Comparison of ENCODE assay signal across 1 cellular context in the genomic region with DNA sequence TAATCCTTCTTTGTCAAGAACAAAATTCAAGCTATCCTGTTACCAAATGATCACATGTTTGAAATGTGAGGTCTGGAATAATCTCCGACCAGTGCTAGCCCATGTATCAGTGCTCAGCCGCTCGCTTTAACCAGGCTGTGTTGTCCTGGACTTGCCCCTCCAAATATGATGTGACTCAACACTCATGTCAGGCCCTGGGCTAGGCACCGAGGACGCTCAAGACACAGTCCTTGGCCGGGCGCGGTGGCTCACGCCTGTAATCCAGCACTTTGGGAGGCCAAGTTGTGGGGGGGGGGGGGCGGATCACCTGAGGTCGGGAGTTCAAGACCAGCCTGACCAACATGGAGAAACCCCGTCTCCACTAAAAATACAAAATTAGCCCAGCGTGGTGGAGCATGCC.
TF ChIP-seq lines count a peak whose summit lies in the region.

No MANE protein-coding gene starts in this region.

TF ChIP-seq in WTC11, 78 proteins besides CTCF, POLR2A, EP300 and RAD21 (continued from another document):
- TF ChIP-seq, protein P1, sequence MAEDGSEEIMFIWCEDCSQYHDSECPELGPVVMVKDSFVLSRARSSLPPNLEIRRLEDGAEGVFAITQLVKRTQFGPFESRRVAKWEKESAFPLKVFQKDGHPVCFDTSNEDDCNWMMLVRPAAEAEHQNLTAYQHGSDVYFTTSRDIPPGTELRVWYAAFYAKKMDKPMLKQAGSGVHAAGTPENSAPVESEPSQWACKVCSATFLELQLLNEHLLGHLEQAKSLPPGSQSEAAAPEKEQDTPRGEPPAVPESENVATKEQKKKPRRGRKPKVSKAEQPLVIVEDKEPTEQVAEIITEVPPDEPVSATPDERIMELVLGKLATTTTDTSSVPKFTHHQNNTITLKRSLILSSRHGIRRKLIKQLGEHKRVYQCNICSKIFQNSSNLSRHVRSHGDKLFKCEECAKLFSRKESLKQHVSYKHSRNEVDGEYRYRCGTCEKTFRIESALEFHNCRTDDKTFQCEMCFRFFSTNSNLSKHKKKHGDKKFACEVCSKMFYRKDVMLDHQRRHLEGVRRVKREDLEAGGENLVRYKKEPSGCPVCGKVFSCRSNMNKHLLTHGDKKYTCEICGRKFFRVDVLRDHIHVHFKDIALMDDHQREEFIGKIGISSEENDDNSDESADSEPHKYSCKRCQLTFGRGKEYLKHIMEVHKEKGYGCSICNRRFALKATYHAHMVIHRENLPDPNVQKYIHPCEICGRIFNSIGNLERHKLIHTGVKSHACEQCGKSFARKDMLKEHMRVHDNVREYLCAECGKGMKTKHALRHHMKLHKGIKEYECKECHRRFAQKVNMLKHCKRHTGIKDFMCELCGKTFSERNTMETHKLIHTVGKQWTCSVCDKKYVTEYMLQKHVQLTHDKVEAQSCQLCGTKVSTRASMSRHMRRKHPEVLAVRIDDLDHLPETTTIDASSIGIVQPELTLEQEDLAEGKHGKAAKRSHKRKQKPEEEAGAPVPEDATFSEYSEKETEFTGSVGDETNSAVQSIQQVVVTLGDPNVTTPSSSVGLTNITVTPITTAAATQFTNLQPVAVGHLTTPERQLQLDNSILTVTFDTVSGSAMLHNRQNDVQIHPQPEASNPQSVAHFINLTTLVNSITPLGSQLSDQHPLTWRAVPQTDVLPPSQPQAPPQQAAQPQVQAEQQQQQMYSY (CRISPR knock-in tag; IDR thresholded peaks at IDR 0.05) = no peak
- TF ChIP-seq, protein P2, sequence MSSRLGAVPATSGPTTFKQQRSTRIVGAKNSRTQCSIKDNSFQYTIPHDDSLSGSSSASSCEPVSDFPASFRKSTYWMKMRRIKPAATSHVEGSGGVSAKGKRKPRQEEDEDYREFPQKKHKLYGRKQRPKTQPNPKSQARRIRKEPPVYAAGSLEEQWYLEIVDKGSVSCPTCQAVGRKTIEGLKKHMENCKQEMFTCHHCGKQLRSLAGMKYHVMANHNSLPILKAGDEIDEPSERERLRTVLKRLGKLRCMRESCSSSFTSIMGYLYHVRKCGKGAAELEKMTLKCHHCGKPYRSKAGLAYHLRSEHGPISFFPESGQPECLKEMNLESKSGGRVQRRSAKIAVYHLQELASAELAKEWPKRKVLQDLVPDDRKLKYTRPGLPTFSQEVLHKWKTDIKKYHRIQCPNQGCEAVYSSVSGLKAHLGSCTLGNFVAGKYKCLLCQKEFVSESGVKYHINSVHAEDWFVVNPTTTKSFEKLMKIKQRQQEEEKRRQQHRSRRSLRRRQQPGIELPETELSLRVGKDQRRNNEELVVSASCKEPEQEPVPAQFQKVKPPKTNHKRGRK (CRISPR knock-in tag; IDR thresholded peaks at IDR 0.05; ENCODE audit: borderline replicate concordance) = no peak
- TF ChIP-seq GTF2I (CRISPR knock-in tag; conservative IDR thresholded peaks at IDR 0.05) = no peak
- TF ChIP-seq NFE2L1 (CRISPR knock-in tag; IDR thresholded peaks at IDR 0.05) = no peak
- TF ChIP-seq ESRRA (CRISPR knock-in tag; IDR thresholded peaks at IDR 0.05; ENCODE audit: borderline replicate concordance) = no peak
